1 cellular context compared by ENCODE assay signal in the genomic region with DNA sequence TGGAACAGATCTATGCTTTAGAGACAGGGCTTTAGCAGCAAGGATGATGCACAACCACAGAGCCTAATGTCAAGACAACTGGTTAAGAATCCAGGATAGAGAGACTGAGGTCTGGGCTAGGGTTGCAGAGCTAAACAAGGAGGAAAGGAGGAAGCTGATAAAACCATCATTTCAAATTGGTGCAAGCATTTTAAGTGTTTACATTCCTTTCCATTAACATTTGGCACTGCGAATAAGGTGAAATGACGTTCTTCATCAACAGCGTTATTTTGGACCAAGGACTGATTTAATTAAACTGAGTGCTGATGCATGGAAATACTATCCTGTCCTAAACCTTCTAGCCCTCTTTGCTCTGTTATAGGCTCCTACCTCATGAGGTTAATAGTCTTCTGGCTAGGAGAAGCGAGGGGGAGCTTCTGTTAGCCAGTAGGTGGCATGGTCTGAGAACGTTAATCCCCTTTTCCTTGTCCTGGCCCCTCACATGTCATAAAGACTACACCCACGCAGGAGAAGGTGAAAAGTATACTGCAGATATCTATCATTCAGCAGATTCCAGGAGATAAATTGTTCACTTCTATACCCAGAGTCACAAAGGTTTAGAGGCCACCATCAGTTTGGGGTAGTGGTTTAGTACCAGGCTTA.
A peak's percentile ranks its signal among the peaks of the same experiment; 100 is the strongest.
TF ChIP-seq lines count a peak whose summit lies in the region.

No MANE protein-coding gene starts in this region.

TF ChIP-seq in HEK293, 187 proteins besides CTCF, POLR2A, EP300 and RAD21 (continued from another document):
- TF ChIP-seq ZNF792 (tag by site-specific recombination; IDR thresholded peaks at IDR 0.05) (no peak), ZNF175 (tag by site-specific recombination; IDR thresholded peaks at IDR 0.05) (no peak), ZFHX2 (tag by site-specific recombination; conservative IDR thresholded peaks at IDR 0.05) (peak; percentile 71), ZNF843 (tag by site-specific recombination; IDR thresholded peaks at IDR 0.05) (0 out of 2 replicates have a peak, but pooled peaks have one; percentile 27), ZNF76 (tag by site-specific recombination; IDR thresholded peaks at IDR 0.05; ENCODE audit: borderline replicate concordance, low read depth) (no peak), WT1 (tag by site-specific recombination; IDR thresholded peaks at IDR 0.05) (peak; percentile 82), ZNF596 (tag by site-specific recombination; IDR thresholded peaks at IDR 0.05) (no peak), EGR2 (tag by site-specific recombination; IDR thresholded peaks at IDR 0.05; ENCODE audit: low read depth) (peak; percentile 71), ZBTB17 (tag by site-specific recombination; IDR thresholded peaks at IDR 0.05) (peak; percentile 40; the same call in 1 of the 2 replicates), ZNF549 (tag by site-specific recombination; IDR thresholded peaks at IDR 0.05) (no peak), PRDM1 (tag by site-specific recombination; IDR thresholded peaks at IDR 0.05) (no peak), OVOL3 (tag by site-specific recombination; IDR thresholded peaks at IDR 0.05) (0 out of 2 replicates have a peak, but pooled peaks have one; percentile 21), ZNF654 (tag by site-specific recombination; IDR thresholded peaks at IDR 0.05; ENCODE audit: low read depth) (peak; percentile 66), RBAK (tag by site-specific recombination; IDR thresholded peaks at IDR 0.05) (no peak), ZNF600 (tag by site-specific recombination; IDR thresholded peaks at IDR 0.05) (no peak), IKZF3 (tag by site-specific recombination; IDR thresholded peaks at IDR 0.05) (peak; percentile 28; the same call in 1 of the 2 replicates), GLI2 (tag by site-specific recombination; IDR thresholded peaks at IDR 0.05; ENCODE audit: borderline replicate concordance, low read depth) (no peak), KLF16 (tag by site-specific recombination; IDR thresholded peaks at IDR 0.05) (no peak), GLIS1 (tag by site-specific recombination; IDR thresholded peaks at IDR 0.05) (0 out of 2 replicates have a peak, but pooled peaks have one; percentile 13), ZNF629 (tag by site-specific recombination; IDR thresholded peaks at IDR 0.05) (peak; percentile 45; the same call in 1 of the 2 replicates), MZF1 (tag by site-specific recombination; IDR thresholded peaks at IDR 0.05; ENCODE audit: borderline replicate concordance) (peak; percentile 87)
- TF ChIP-seq, protein P1, sequence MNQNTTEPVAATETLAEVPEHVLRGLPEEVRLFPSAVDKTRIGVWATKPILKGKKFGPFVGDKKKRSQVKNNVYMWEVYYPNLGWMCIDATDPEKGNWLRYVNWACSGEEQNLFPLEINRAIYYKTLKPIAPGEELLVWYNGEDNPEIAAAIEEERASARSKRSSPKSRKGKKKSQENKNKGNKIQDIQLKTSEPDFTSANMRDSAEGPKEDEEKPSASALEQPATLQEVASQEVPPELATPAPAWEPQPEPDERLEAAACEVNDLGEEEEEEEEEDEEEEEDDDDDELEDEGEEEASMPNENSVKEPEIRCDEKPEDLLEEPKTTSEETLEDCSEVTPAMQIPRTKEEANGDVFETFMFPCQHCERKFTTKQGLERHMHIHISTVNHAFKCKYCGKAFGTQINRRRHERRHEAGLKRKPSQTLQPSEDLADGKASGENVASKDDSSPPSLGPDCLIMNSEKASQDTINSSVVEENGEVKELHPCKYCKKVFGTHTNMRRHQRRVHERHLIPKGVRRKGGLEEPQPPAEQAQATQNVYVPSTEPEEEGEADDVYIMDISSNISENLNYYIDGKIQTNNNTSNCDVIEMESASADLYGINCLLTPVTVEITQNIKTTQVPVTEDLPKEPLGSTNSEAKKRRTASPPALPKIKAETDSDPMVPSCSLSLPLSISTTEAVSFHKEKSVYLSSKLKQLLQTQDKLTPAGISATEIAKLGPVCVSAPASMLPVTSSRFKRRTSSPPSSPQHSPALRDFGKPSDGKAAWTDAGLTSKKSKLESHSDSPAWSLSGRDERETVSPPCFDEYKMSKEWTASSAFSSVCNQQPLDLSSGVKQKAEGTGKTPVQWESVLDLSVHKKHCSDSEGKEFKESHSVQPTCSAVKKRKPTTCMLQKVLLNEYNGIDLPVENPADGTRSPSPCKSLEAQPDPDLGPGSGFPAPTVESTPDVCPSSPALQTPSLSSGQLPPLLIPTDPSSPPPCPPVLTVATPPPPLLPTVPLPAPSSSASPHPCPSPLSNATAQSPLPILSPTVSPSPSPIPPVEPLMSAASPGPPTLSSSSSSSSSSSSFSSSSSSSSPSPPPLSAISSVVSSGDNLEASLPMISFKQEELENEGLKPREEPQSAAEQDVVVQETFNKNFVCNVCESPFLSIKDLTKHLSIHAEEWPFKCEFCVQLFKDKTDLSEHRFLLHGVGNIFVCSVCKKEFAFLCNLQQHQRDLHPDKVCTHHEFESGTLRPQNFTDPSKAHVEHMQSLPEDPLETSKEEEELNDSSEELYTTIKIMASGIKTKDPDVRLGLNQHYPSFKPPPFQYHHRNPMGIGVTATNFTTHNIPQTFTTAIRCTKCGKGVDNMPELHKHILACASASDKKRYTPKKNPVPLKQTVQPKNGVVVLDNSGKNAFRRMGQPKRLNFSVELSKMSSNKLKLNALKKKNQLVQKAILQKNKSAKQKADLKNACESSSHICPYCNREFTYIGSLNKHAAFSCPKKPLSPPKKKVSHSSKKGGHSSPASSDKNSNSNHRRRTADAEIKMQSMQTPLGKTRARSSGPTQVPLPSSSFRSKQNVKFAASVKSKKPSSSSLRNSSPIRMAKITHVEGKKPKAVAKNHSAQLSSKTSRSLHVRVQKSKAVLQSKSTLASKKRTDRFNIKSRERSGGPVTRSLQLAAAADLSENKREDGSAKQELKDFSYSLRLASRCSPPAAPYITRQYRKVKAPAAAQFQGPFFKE (tag by site-specific recombination; IDR thresholded peaks at IDR 0.05; ENCODE audit: borderline replicate concordance), result no peak
- TF ChIP-seq, protein P2, sequence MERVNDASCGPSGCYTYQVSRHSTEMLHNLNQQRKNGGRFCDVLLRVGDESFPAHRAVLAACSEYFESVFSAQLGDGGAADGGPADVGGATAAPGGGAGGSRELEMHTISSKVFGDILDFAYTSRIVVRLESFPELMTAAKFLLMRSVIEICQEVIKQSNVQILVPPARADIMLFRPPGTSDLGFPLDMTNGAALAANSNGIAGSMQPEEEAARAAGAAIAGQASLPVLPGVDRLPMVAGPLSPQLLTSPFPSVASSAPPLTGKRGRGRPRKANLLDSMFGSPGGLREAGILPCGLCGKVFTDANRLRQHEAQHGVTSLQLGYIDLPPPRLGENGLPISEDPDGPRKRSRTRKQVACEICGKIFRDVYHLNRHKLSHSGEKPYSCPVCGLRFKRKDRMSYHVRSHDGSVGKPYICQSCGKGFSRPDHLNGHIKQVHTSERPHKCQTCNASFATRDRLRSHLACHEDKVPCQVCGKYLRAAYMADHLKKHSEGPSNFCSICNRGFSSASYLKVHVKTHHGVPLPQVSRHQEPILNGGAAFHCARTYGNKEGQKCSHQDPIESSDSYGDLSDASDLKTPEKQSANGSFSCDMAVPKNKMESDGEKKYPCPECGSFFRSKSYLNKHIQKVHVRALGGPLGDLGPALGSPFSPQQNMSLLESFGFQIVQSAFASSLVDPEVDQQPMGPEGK (tag by site-specific recombination; IDR thresholded peaks at IDR 0.05), result 0 out of 2 replicates have a peak, but pooled peaks have one; percentile 17
- TF ChIP-seq, protein P3, sequence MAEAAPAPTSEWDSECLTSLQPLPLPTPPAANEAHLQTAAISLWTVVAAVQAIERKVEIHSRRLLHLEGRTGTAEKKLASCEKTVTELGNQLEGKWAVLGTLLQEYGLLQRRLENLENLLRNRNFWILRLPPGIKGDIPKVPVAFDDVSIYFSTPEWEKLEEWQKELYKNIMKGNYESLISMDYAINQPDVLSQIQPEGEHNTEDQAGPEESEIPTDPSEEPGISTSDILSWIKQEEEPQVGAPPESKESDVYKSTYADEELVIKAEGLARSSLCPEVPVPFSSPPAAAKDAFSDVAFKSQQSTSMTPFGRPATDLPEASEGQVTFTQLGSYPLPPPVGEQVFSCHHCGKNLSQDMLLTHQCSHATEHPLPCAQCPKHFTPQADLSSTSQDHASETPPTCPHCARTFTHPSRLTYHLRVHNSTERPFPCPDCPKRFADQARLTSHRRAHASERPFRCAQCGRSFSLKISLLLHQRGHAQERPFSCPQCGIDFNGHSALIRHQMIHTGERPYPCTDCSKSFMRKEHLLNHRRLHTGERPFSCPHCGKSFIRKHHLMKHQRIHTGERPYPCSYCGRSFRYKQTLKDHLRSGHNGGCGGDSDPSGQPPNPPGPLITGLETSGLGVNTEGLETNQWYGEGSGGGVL (tag by site-specific recombination; IDR thresholded peaks at IDR 0.05), result no peak
- TF ChIP-seq, protein P4, sequence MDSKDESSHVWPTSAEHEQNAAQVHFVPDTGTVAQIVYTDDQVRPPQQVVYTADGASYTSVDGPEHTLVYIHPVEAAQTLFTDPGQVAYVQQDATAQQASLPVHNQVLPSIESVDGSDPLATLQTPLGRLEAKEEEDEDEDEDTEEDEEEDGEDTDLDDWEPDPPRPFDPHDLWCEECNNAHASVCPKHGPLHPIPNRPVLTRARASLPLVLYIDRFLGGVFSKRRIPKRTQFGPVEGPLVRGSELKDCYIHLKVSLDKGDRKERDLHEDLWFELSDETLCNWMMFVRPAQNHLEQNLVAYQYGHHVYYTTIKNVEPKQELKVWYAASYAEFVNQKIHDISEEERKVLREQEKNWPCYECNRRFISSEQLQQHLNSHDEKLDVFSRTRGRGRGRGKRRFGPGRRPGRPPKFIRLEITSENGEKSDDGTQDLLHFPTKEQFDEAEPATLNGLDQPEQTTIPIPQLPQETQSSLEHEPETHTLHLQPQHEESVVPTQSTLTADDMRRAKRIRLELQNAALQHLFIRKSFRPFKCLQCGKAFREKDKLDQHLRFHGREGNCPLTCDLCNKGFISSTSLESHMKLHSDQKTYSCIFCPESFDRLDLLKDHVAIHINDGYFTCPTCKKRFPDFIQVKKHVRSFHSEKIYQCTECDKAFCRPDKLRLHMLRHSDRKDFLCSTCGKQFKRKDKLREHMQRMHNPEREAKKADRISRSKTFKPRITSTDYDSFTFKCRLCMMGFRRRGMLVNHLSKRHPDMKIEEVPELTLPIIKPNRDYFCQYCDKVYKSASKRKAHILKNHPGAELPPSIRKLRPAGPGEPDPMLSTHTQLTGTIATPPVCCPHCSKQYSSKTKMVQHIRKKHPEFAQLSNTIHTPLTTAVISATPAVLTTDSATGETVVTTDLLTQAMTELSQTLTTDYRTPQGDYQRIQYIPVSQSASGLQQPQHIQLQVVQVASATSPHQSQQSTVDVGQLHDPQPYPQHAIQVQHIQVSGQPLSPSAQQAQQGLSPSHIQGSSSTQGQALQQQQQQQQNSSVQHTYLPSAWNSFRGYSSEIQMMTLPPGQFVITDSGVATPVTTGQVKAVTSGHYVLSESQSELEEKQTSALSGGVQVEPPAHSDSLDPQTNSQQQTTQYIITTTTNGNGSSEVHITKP (tag by site-specific recombination; IDR thresholded peaks at IDR 0.05), result 0 out of 2 replicates have a peak, but pooled peaks have one; percentile 23
- TF ChIP-seq, protein P5, sequence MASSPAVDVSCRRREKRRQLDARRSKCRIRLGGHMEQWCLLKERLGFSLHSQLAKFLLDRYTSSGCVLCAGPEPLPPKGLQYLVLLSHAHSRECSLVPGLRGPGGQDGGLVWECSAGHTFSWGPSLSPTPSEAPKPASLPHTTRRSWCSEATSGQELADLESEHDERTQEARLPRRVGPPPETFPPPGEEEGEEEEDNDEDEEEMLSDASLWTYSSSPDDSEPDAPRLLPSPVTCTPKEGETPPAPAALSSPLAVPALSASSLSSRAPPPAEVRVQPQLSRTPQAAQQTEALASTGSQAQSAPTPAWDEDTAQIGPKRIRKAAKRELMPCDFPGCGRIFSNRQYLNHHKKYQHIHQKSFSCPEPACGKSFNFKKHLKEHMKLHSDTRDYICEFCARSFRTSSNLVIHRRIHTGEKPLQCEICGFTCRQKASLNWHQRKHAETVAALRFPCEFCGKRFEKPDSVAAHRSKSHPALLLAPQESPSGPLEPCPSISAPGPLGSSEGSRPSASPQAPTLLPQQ (tag by site-specific recombination; IDR thresholded peaks at IDR 0.05), result 0 out of 2 replicates have a peak, but pooled peaks have one; percentile 19
- TF ChIP-seq, protein P6, sequence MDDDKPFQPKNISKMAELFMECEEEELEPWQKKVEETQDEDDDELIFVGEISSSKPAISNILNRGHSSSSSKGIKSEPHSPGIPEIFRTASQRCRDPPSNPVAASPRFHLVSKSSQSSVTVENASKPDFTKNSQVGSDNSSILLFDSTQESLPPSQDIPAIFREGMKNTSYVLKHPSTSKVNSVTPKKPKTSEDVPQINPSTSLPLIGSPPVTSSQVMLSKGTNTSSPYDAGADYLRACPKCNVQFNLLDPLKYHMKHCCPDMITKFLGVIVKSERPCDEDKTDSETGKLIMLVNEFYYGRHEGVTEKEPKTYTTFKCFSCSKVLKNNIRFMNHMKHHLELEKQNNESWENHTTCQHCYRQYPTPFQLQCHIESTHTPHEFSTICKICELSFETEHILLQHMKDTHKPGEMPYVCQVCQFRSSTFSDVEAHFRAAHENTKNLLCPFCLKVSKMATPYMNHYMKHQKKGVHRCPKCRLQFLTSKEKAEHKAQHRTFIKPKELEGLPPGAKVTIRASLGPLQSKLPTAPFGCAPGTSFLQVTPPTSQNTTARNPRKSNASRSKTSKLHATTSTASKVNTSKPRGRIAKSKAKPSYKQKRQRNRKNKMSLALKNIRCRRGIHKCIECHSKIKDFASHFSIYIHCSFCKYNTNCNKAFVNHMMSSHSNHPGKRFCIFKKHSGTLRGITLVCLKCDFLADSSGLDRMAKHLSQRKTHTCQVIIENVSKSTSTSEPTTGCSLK (tag by site-specific recombination; IDR thresholded peaks at IDR 0.05), result no peak
- TF ChIP-seq, protein P7, sequence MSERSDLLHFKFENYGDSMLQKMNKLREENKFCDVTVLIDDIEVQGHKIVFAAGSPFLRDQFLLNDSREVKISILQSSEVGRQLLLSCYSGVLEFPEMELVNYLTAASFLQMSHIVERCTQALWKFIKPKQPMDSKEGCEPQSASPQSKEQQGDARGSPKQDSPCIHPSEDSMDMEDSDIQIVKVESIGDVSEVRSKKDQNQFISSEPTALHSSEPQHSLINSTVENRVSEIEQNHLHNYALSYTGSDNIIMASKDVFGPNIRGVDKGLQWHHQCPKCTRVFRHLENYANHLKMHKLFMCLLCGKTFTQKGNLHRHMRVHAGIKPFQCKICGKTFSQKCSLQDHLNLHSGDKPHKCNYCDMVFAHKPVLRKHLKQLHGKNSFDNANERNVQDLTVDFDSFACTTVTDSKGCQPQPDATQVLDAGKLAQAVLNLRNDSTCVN (tag by site-specific recombination; optimal IDR thresholded peaks at IDR 0.05), result no peak
- TF ChIP-seq, protein P8, sequence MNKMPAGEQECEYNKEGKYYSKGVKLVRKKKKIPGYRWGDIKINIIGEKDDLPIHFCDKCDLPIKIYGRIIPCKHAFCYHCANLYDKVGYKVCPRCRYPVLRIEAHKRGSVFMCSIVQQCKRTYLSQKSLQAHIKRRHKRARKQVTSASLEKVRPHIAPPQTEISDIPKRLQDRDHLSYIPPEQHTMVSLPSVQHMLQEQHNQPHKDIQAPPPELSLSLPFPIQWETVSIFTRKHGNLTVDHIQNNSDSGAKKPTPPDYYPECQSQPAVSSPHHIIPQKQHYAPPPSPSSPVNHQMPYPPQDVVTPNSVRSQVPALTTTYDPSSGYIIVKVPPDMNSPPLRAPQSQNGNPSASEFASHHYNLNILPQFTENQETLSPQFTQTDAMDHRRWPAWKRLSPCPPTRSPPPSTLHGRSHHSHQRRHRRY (tag by site-specific recombination; IDR thresholded peaks at IDR 0.05), result no peak
- TF ChIP-seq, protein P9, sequence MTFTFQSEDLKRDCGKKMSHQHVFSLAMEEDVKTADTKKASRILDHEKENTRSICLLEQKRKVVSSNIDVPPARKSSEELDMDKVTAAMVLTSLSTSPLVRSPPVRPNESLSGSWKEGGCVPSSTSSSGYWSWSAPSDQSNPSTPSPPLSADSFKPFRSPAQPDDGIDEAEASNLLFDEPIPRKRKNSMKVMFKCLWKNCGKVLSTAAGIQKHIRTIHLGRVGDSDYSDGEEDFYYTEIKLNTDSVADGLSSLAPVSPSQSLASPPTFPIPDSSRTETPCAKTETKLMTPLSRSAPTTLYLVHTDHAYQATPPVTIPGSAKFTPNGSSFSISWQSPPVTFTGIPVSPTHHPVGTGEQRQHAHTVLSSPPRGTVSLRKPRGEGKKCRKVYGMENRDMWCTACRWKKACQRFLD (tag by site-specific recombination; IDR thresholded peaks at IDR 0.05), result no peak
